Comparison of ENCODE assay signal across 9 cellular contexts in genomic region chr15:29805043-29805707, GRCh38. TPM values are rescaled to one million over a fixed set of nuclear protein-coding genes. Genes with fewer than 3 reads are reported as not detected.
DNase-seq lines count a peak whose midpoint lies in the region; ATAC-seq and TF ChIP-seq lines count a peak whose summit lies in the region.
"Had no signal": no experiment of that assay in that cellular context is flagged by ENCODE, and none has a peak within 500 bp of the region (broad histone marks: within the 10 kb centered on the region; RNA-seq: fewer than 3 reads in every experiment).

No MANE protein-coding gene starts in this region.

- no peaks in the 10 kb centered on the region for H3K27me3 ChIP-seq in colonic mucosa
- H3K27me3 ChIP-seq in stomach smooth muscle (ENCODE audit: control insufficient read depth in 1 of 2, insufficient read depth in 2 of 2, low read length in 2 of 2), result no peaks in the 10 kb centered on the region

- H3K27ac ChIP-seq in colonic mucosa (no peak overlapping the region), stomach smooth muscle (ENCODE audit: low read length) (peak overlapping the region; percentile 13)

- no peak for ATAC-seq in GM19467 (IDR thresholded peaks at IDR 0.05; ENCODE audit: unreplicated experiment)

- H3K4me3 ChIP-seq in LNCaP clone FGC (ENCODE audit: low read depth, low read length), result peak overlapping the region; percentile 40
- H3K4me3 ChIP-seq in colonic mucosa, result no peak overlapping the region
- peak overlapping the region; percentile 9 to 41 for H3K4me3 ChIP-seq in stomach smooth muscle (ENCODE audit: low read length in 2 of 2)

- no peaks in the 10 kb centered on the region for H3K9me3 ChIP-seq in colonic mucosa
- H3K9me3 ChIP-seq in stomach smooth muscle (ENCODE audit: control insufficient read depth in 2 of 2, low read length in 2 of 2), result no peaks in the 10 kb centered on the region

- no peaks in the 10 kb centered on the region for H3K36me3 ChIP-seq in colonic mucosa
- H3K36me3 ChIP-seq in stomach smooth muscle (ENCODE audit: control insufficient read depth in 2 of 2, insufficient read depth in 2 of 2, low read length in 2 of 2), result no peaks in the 10 kb centered on the region

- H3K9ac ChIP-seq in colonic mucosa (ENCODE audit: low read depth in 2 of 2, low read length in 2 of 2) (no peak overlapping the region), stomach smooth muscle (ENCODE audit: low read length in 2 of 2) (no peak overlapping the region)

- intact Hi-C loops in colonic mucosa (cut with DNase I), result loop anchor here (10.0 kb wide), 1 partner anchor 60 kb away; no protein-coding TSS in a partner anchor

- TF ChIP-seq CTCF in LNCaP clone FGC (IDR thresholded peaks at IDR 0.05; ENCODE audit: control insufficient read depth, extremely low read depth, insufficient read depth) (no peak), colonic mucosa (IDR thresholded peaks at IDR 0.05) (no peak)

- no peaks in the 10 kb centered on the region for H3K4me1 ChIP-seq in colonic mucosa
- peaks cover 9% of the 10 kb centered on the region for H3K4me1 ChIP-seq in stomach smooth muscle (ENCODE audit: control insufficient read depth, insufficient read depth, low read length)

- peak; percentile 94 for DNase-seq in LNCaP clone FGC (ENCODE audit: low read depth)
- peak; percentile 32 for DNase-seq in colonic mucosa
- DNase-seq in kidney tubule cell (ENCODE audit: low spot score), result peak; percentile 52
- DNase-seq in OCI-M2 (lab: John Stamatoyannopoulos, UW; ENCODE audit: unreplicated experiment), result no peak
- DNase-seq in DMS114 treated with DMSO at 0.1 percent for 48 hours (lab: John Stamatoyannopoulos, UW; ENCODE audit: unreplicated experiment), result no peak
- no peak for DNase-seq in stimulated activated CD4-positive, alpha-beta T cell treated with anti-CD3 and anti-CD28 coated beads, Interleukin-4, amount 100 ng/mL, for 1 hour
- DNase-seq: activated T-cell treated with anti-CD3 and anti-CD28 coated beads, Interleukin-2, amount 50 U/mL, for 24 hours had no signal

RNA-seq across cellular contexts. Expression of gene TJP1, which starts 17.1 kb away (rescaled TPM):
- total RNA-seq in colonic mucosa, result 10 to 100 TPM; 47.2 to 70.1 TPM

Comparison
In these comparisons a context has a peak if more than half of its experiments do, and no peak if none do; other contexts are left out.
1. DNase-seq: peak in LNCaP clone FGC (single experiment), colonic mucosa (single experiment) and kidney tubule cell (single experiment); none in OCI-M2 (single experiment), DMS114 treated with DMSO at 0.1 percent for 48 hours (single experiment) and stimulated activated CD4-positive, alpha-beta T cell treated with anti-CD3 and anti-CD28 coated beads, Interleukin-4, amount 100 ng/mL, for 1 hour (single experiment).